In genomic region chr15:49471248-49471647, GRCh38 we compare ENCODE assay signal across 8 cellular contexts. TPM values are rescaled to one million over a fixed set of nuclear protein-coding genes. Genes with fewer than 3 reads are reported as not detected.
A peak's percentile ranks its signal among the peaks of the same experiment; 100 is the strongest.
DNase-seq lines count a peak whose midpoint lies in the region; ATAC-seq, FAIRE-seq and TF ChIP-seq lines count a peak whose summit lies in the region.
"Not testable (repeated sequence)": the region's sequence is repeated elsewhere in the genome, so short reads cannot be mapped to it uniquely, and the experiment has no call there.

No MANE protein-coding gene starts in this region.

- intact Hi-C loops in kidney (cut with DNase I): not testable (repeated sequence)

- not testable (repeated sequence) for H3K4me1 ChIP-seq in Karpas-422 (ENCODE audit: low read length); RWPE2 (ENCODE audit: insufficient read depth, poor library complexity, severe bottlenecking); kidney (ENCODE audit: control insufficient read depth in 1 of 2, insufficient read depth in 1 of 2, low read depth in 1 of 2, low read length in 2 of 2)

- not testable (repeated sequence) for H3K27me3 ChIP-seq in Karpas-422 (ENCODE audit: low read length); RWPE2 (ENCODE audit: insufficient read depth, poor library complexity, severe bottlenecking)

- not testable (repeated sequence) for H3K36me3 ChIP-seq in Karpas-422 (ENCODE audit: insufficient read depth, low read length); RWPE2 (ENCODE audit: low read depth); kidney (ENCODE audit: control insufficient read depth in 1 of 2, insufficient read depth in 2 of 2, low read length in 2 of 2)

- not testable (repeated sequence) for TF ChIP-seq POLR2A in GM18505 (IDR thresholded peaks at IDR 0.05; ENCODE audit: borderline replicate concordance, extremely low read depth, insufficient read depth, insufficient read length)

- H3K27ac ChIP-seq in Karpas-422 (ENCODE audit: low read length); RWPE2 (ENCODE audit: poor library complexity, severe bottlenecking); kidney (ENCODE audit: low read depth in 2 of 2, low read length in 2 of 2): not testable (repeated sequence)

- FAIRE-seq in kidney (lab: Jason Lieb, UNC): not testable (repeated sequence)

- TF ChIP-seq CTCF in AG09309 (IDR thresholded peaks at IDR 0.05; ENCODE audit: control insufficient read depth, insufficient read depth, low read depth, low read length, missing control alignments): peak; percentile 15
- TF ChIP-seq CTCF in RWPE2 (IDR thresholded peaks at IDR 0.05; ENCODE audit: poor library complexity, severe bottlenecking): peak; percentile 62
- TF ChIP-seq CTCF in kidney (IDR thresholded peaks at IDR 0.05; ENCODE audit: borderline replicate concordance, extremely low read depth, insufficient read depth): peak; percentile 4

- not testable (repeated sequence) for H4K20me1 ChIP-seq in Karpas-422 (ENCODE audit: insufficient read depth, low read depth, low read length)

- H2AFZ ChIP-seq in Karpas-422 (ENCODE audit: low read length): not testable (repeated sequence)

- not testable (repeated sequence) for H3K9ac ChIP-seq in Karpas-422 (ENCODE audit: low read length); kidney (ENCODE audit: low read length in 2 of 2)

- not testable (repeated sequence) for DNase-seq in AG09309 (ENCODE audit: low read depth); RWPE2 (ENCODE audit: low spot score); kidney
- DNase-seq in Karpas-422: peak; percentile 65
- DNase-seq in activated T-cell treated with anti-CD3 and anti-CD28 coated beads, Interleukin-2, amount 50 U/mL, for 48 hours: peak; percentile 46 to 57
- peak; percentile 1 to 14 for DNase-seq in dermis microvascular lymphatic vessel endothelial cell (ENCODE audit: low read depth in 2 of 2)
- peak; percentile 26 to 60 for DNase-seq in stimulated activated CD4-positive, alpha-beta T cell treated with anti-CD3 and anti-CD28 coated beads, Interleukin-2, amount 100 ng/mL, for 24 hours

- peak; percentile 26 for ATAC-seq in GM18505 (IDR thresholded peaks at IDR 0.05; ENCODE audit: unreplicated experiment)
- not testable (repeated sequence) for ATAC-seq in RWPE2 (ENCODE audit: low read depth)

- H3K9me3 ChIP-seq in Karpas-422 (ENCODE audit: low read length); RWPE2 (ENCODE audit: severe bottlenecking); kidney (ENCODE audit: control insufficient read depth in 1 of 2, low read length in 2 of 2): not testable (repeated sequence)

- not testable (repeated sequence) for H3K4me3 ChIP-seq in AG09309 (ENCODE audit: control insufficient read depth, low read depth, low read length); Karpas-422 (ENCODE audit: low read length); RWPE2 (ENCODE audit: severe bottlenecking); kidney (ENCODE audit: low read length in 2 of 2)

- not testable (repeated sequence) for H3K9me2 ChIP-seq in Karpas-422 (replicated peaks; ENCODE audit: insufficient read depth, low read length)

- H3K79me2 ChIP-seq in Karpas-422 (ENCODE audit: low read length): not testable (repeated sequence)

- not testable (repeated sequence) for H3K4me2 ChIP-seq in Karpas-422 (ENCODE audit: low read depth, low read length, poor library complexity, severe bottlenecking)

RNA-seq across cellular contexts. Expression of gene FGF7, which starts 48.2 kb away (rescaled TPM):
- 0.71 TPM in 1 of 2 replicates, not detected in the other for total RNA-seq in Karpas-422 (2014; rRNA removed; shearing (Covaris generic); ENCODE audit: low replicate concordance)
- not detected in 2 replicates for total RNA-seq in dermis microvascular lymphatic vessel endothelial cell
- total RNA-seq in kidney: 23.8 TPM
- polyA plus RNA-seq in kidney (ENCODE audit: insufficient read depth, low read depth, low replicate concordance): 3.8 TPM

Comparison
In these comparisons a context has a peak if more than half of its experiments do, and no peak if none do; other contexts are left out.
1. CTCF ChIP-seq: peak in every context shown above with its lines; median percentile 62 in RWPE2; 15 in AG09309; 4 in kidney.
2. RNA of gene FGF7, which starts 48.2 kb away (total RNA-seq): 23.8 TPM in kidney (single experiment); 0.71 TPM in Karpas-422 and not detected in dermis microvascular lymphatic vessel endothelial cell; every median in the first group is over 10 times any median in the second.